Comparison of ENCODE assay signal across 26 cellular contexts in the genomic region with DNA sequence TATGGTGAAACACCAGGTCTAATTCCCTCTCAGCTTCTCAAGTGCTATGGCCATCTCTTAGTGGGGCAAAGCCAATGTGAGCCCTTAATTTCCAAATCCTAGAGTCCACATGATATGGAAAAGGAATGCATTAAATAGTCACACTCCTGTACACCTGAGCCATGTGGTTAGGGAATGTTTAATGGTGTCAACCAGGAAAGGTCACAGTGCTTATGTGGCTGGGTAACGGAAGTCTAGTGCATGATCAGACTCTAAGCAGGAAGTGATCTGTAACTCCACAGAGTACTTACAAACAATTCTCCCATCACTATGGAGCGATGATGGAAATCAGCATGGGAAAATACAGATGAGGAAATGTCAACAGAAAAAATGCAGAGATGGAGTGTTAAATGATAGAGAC.
"Had no signal": no experiment of that assay in that cellular context is flagged by ENCODE, and none has a peak within 500 bp of the region (broad histone marks: within the 10 kb centered on the region; RNA-seq: fewer than 3 reads in every experiment).

No MANE protein-coding gene starts in this region.

- H3K79me2 ChIP-seq: parathyroid adenoma had no signal

- ATAC-seq: activated CD4-positive, alpha-beta T cell treated with anti-CD3 and anti-CD28 coated beads for 36 hours; activated T-cell treated with anti-CD3 and anti-CD28 coated beads, Interleukin-2, amount 50 U/mL, for 72 hours; body of pancreas; left cardiac atrium; naive thymus-derived CD4-positive, alpha-beta T cell; psoas muscle; stimulated activated naive B cell treated with anti-CD40 and anti-IgM and Interleukin-4, amounts not matched to agents 10 μg/mL and 1 μg/mL and 100 μg/mL, for 72 hours had no signal

- H3K36me3 ChIP-seq: colonic mucosa, esophagus squamous epithelium, right atrium auricular region, stomach, thyroid gland, upper lobe of left lung had no signal

- DNase-seq: activated CD4-positive, alpha-beta T cell treated with anti-CD3 and anti-CD28 coated beads for 36 hours; activated CD4-positive, alpha-beta T cell treated with anti-CD3 and anti-CD28 coated beads, Interleukin-2, amount 50 U/mL, for 4 hours; activated CD4-positive, CD25-positive, alpha-beta regulatory T cell; activated naive CD4-positive, alpha-beta T cell; activated T-cell treated with anti-CD3 and anti-CD28 coated beads for 4 hours; activated T-cell treated with anti-CD3 and anti-CD28 coated beads, Interleukin-2, amount 50 U/mL, for 72 hours; aorta; body of pancreas; cerebellar nuclear complex; colonic mucosa; effector CD8-positive, alpha-beta T cell; esophagus squamous epithelium; left cardiac atrium; midbrain; naive thymus-derived CD4-positive, alpha-beta T cell; occipital lobe; psoas muscle; stimulated activated CD4-positive, alpha-beta T cell treated with anti-CD3 and anti-CD28 coated beads, Interleukin-1b, Interleukin-23, amount 100 ng/mL, for 48 hours; stimulated activated naive B cell treated with anti-CD40 and anti-IgM and Interleukin-4, amounts not matched to agents 10 μg/mL and 1 μg/mL and 100 μg/mL, for 72 hours; stomach; thyroid gland; upper lobe of left lung had no signal

- H3K27ac ChIP-seq: body of pancreas, colonic mucosa, epithelial cell of prostate, esophagus squamous epithelium, parathyroid adenoma, psoas muscle, right atrium auricular region, stomach, thyroid gland, upper lobe of left lung had no signal

- H3K4me3 ChIP-seq: body of pancreas, colonic mucosa, esophagus squamous epithelium, psoas muscle, right atrium auricular region, smooth muscle cell, stomach, thyroid gland, upper lobe of left lung had no signal

- H3K4me2 ChIP-seq: smooth muscle cell had no signal

- H3K27me3 ChIP-seq: body of pancreas, colonic mucosa, esophagus squamous epithelium, right atrium auricular region, stomach, thyroid gland, upper lobe of left lung had no signal

- H3K9ac ChIP-seq: parathyroid adenoma had no signal

- H3K9me3 ChIP-seq: body of pancreas, colonic mucosa, esophagus squamous epithelium, psoas muscle, right atrium auricular region, stomach, thyroid gland, upper lobe of left lung had no signal

- H3K4me1 ChIP-seq: body of pancreas, colonic mucosa, esophagus squamous epithelium, psoas muscle, right atrium auricular region, stomach, upper lobe of left lung had no signal
